In the genomic region with DNA sequence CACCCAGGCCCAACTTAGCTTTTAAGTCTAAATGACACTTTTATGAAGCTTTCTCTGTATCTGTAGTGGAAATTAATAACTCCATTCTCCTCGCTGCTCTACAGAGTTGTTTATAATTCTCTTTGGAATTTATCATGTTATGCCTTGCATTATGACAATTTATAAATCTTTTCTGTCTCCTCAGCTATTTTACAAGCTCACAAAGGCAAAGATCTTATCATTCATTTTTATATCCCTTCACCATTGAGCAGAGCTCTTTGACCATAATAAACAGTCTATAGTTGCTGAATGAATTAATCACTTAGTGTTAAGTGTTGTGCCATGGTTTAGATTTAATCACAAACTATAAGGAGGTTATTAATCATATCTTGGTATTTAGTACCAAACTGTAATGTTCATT, we compare ENCODE assay signal across 28 cellular contexts.
"Had no signal": no experiment of that assay in that cellular context is flagged by ENCODE, and none has a peak within 500 bp of the region (broad histone marks: within the 10 kb centered on the region; RNA-seq: fewer than 3 reads in every experiment).

No MANE protein-coding gene starts in this region.

- DNase-seq: colonic mucosa; effector CD8-positive, alpha-beta T cell; foreskin melanocyte; glutamatergic neuron; heart right ventricle; hypothalamus; immature natural killer cell; islet precursor cell; kidney glomerular epithelial cell; left colon; left ventricle myocardium superior; lower lobe of right lung; naive thymus-derived CD8-positive, alpha-beta T cell; sigmoid colon; stimulated activated CD4-positive, alpha-beta T cell treated with anti-CD3 and anti-CD28 coated beads, Interleukin-2, amount 100 ng/mL, for 24 hours; stimulated activated CD4-positive, alpha-beta T cell treated with anti-CD3 and anti-CD28 coated beads, Interleukin-4, amount 100 ng/mL, for 24 hours; stimulated activated naive CD4-positive, alpha-beta T cell treated with Interleukin-2 at 50 U/mL for 16 hours; stomach; thyroid gland; trophoblast cell had no signal

- H3K9me3 ChIP-seq: colonic mucosa, esophagus muscularis mucosa, heart right ventricle, lower lobe of right lung, prostate gland, right atrium auricular region, sigmoid colon, stomach, thyroid gland, vagina had no signal

- H3K27ac ChIP-seq: colonic mucosa, esophagus muscularis mucosa, heart right ventricle, lower lobe of right lung, prostate gland, right atrium auricular region, sigmoid colon, stomach, thyroid gland, vagina had no signal

- H3K36me3 Mint-ChIP-seq: immature natural killer cell; naive thymus-derived CD8-positive, alpha-beta T cell; stimulated activated effector memory CD8-positive, alpha-beta T cell treated with anti-CD3 and anti-CD28 coated beads, Interleukin-12 subunit alpha, Interleukin-12 subunit beta, amount 100 ng/mL, for 72 hours had no signal

- H3K27me3 Mint-ChIP-seq: dendritic cell treated with granulocyte-macrophage colony-stimulating factor and Interleukin-4, amounts not matched to agents 40 ng/mL and 50 ng/mL, for 4 days; naive thymus-derived CD8-positive, alpha-beta T cell had no signal

- ATAC-seq: heart right ventricle; left colon; left ventricle myocardium superior; lower lobe of right lung; naive thymus-derived CD8-positive, alpha-beta T cell; stimulated activated effector memory CD8-positive, alpha-beta T cell treated with anti-CD3 and anti-CD28 coated beads, Interleukin-12 subunit alpha, Interleukin-12 subunit beta, amount 100 ng/mL, for 72 hours had no signal

- H3K4me3 ChIP-seq: colonic mucosa, esophagus muscularis mucosa, heart right ventricle, lower lobe of right lung, prostate gland, right atrium auricular region, sigmoid colon, stomach, thyroid gland, vagina had no signal

- H3K4me3 Mint-ChIP-seq: dendritic cell treated with granulocyte-macrophage colony-stimulating factor and Interleukin-4, amounts not matched to agents 40 ng/mL and 50 ng/mL, for 4 days; endodermal cell; immature natural killer cell; naive thymus-derived CD8-positive, alpha-beta T cell; neural crest cell; stimulated activated effector memory CD8-positive, alpha-beta T cell treated with anti-CD3 and anti-CD28 coated beads, Interleukin-12 subunit alpha, Interleukin-12 subunit beta, amount 100 ng/mL, for 72 hours had no signal

- H3K9me3 Mint-ChIP-seq: endodermal cell had no signal

- H3K27ac Mint-ChIP-seq: dendritic cell treated with granulocyte-macrophage colony-stimulating factor and Interleukin-4, amounts not matched to agents 40 ng/mL and 50 ng/mL, for 4 days; endodermal cell; immature natural killer cell; naive thymus-derived CD8-positive, alpha-beta T cell; stimulated activated effector memory CD8-positive, alpha-beta T cell treated with anti-CD3 and anti-CD28 coated beads, Interleukin-12 subunit alpha, Interleukin-12 subunit beta, amount 100 ng/mL, for 72 hours had no signal

- H3K4me1 ChIP-seq: colonic mucosa, esophagus muscularis mucosa, heart right ventricle, lower lobe of right lung, prostate gland, right atrium auricular region, stomach, thyroid gland, vagina had no signal

- H3K36me3 ChIP-seq: colonic mucosa, esophagus muscularis mucosa, heart right ventricle, lower lobe of right lung, prostate gland, right atrium auricular region, sigmoid colon, stomach, thyroid gland, vagina had no signal

- H3K27me3 ChIP-seq: colonic mucosa, esophagus muscularis mucosa, heart right ventricle, right atrium auricular region, sigmoid colon, stomach, thyroid gland, vagina had no signal

- H3K4me1 Mint-ChIP-seq: endodermal cell; immature natural killer cell; naive thymus-derived CD8-positive, alpha-beta T cell; neural crest cell; stimulated activated effector memory CD8-positive, alpha-beta T cell treated with anti-CD3 and anti-CD28 coated beads, Interleukin-12 subunit alpha, Interleukin-12 subunit beta, amount 100 ng/mL, for 72 hours had no signal
